In genomic region chr22:17783773-17784480, GRCh38 we compare ENCODE assay signal across 20 cellular contexts.
"Had no signal": no experiment of that assay in that cellular context is flagged by ENCODE, and none has a peak within 500 bp of the region (broad histone marks: within the 10 kb centered on the region; RNA-seq: fewer than 3 reads in every experiment).

No MANE protein-coding gene starts in this region.

- H3K4me1 ChIP-seq: prostate gland had no signal

- DNase-seq: activated CD4-positive, alpha-beta T cell treated with anti-CD3 and anti-CD28 coated beads for 1 hour; activated naive CD8-positive, alpha-beta T cell treated with anti-CD3 and anti-CD28 coated beads for 36 hours; activated T-cell treated with anti-CD3 and anti-CD28 coated beads, Interleukin-2, amount 50 U/mL, for 1 hour; effector CD4-positive, alpha-beta T cell; erythroblast; foreskin keratinocyte; immature natural killer cell; naive B cell; ovary; stimulated activated CD4-positive, alpha-beta T cell treated with anti-CD3 and anti-CD28 coated beads, Interleukin-4, amount 100 ng/mL, for 24 hours; substantia nigra; T-helper 1 cell; T-helper 9 cell; tibial artery had no signal

- H3K27ac Mint-ChIP-seq: activated naive CD8-positive, alpha-beta T cell treated with anti-CD3 and anti-CD28 coated beads for 36 hours; activated T-helper 17 cell treated with anti-CD3 and anti-CD28 coated beads, Interleukin-2, amount 50 U/mL, for 72 hours; stimulated activated naive CD8-positive, alpha-beta T cell treated with anti-CD3 and anti-CD28 coated beads, Interleukin-15, Interleukin-2, amounts not matched to agents 100 ng/mL and 50 ng/mL, for 24 hours had no signal

- H3K4me2 ChIP-seq: hepatocyte had no signal

- H3K27me3 ChIP-seq: hepatocyte, ovary had no signal

- H3K36me3 Mint-ChIP-seq: immature natural killer cell had no signal

- ATAC-seq: activated T-helper 17 cell treated with anti-CD3 and anti-CD28 coated beads, Interleukin-2, amount 50 U/mL, for 72 hours; foreskin keratinocyte; left lobe of liver had no signal

- H3K36me3 ChIP-seq: ovary, prostate gland had no signal

- H3K27ac ChIP-seq: foreskin keratinocyte, hepatocyte, ovary, prostate gland, tibial artery had no signal

- H3K9me3 ChIP-seq: ovary, prostate gland, tibial artery had no signal

- H3K9me3 Mint-ChIP-seq: activated T-helper 17 cell treated with anti-CD3 and anti-CD28 coated beads, Interleukin-2, amount 50 U/mL, for 72 hours; immature natural killer cell; stimulated activated naive CD8-positive, alpha-beta T cell treated with anti-CD3 and anti-CD28 coated beads, Interleukin-15, Interleukin-2, amounts not matched to agents 100 ng/mL and 50 ng/mL, for 24 hours had no signal

- H3K27me3 Mint-ChIP-seq: activated naive CD8-positive, alpha-beta T cell treated with anti-CD3 and anti-CD28 coated beads for 36 hours; activated T-helper 17 cell treated with anti-CD3 and anti-CD28 coated beads, Interleukin-2, amount 50 U/mL, for 72 hours; naive B cell; stimulated activated naive CD8-positive, alpha-beta T cell treated with anti-CD3 and anti-CD28 coated beads, Interleukin-15, Interleukin-2, amounts not matched to agents 100 ng/mL and 50 ng/mL, for 24 hours had no signal

- H3K4me3 ChIP-seq: hepatocyte, lung, ovary, prostate gland, tibial artery had no signal

- H3K4me3 Mint-ChIP-seq: activated naive CD8-positive, alpha-beta T cell treated with anti-CD3 and anti-CD28 coated beads for 36 hours; activated T-helper 17 cell treated with anti-CD3 and anti-CD28 coated beads, Interleukin-2, amount 50 U/mL, for 72 hours; immature natural killer cell; stimulated activated naive CD8-positive, alpha-beta T cell treated with anti-CD3 and anti-CD28 coated beads, Interleukin-15, Interleukin-2, amounts not matched to agents 100 ng/mL and 50 ng/mL, for 24 hours had no signal
